1 cellular context compared by ENCODE assay signal in the genomic region with DNA sequence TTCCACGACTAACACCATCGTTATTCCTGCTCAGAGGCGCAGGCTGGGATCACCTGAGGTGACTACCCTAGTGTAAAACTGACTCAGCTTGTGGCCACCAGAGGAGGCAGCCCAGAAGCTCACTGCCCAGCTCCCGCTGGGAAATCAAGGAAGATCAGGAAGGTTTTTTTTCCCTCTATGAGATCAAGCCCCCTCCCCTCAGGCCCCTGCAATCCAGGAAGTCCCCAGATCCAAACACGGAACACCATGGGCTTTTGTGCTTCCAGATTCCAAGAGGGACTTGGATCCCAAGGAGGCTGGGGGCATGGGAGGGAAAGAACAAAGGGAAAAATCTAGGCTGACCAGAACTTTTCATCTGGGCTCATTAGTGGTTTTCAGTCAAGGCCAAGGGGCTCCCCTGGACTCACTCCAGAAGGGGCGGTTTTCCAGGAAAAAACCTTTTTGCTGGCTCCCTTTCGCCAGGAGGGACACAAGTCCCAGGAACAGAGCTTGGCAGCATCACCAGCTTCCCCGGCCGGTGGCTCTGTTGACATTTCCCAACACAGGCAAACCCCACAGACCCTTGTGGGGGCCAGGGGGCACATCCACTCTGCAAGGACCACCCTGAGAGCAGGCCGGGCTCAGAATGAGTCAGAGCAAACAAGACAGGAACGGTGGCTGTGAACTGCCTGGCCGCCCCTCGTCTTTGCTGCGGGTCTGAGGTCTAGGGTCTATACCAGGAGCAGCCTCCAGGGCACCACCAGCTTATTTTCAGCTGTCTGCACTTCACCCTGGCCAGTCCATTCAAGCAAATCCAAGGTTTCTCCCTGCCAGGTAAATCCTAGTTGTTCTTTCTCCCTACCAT.
TF ChIP-seq lines count a peak whose summit lies in the region.

No MANE protein-coding gene starts in this region.

TF ChIP-seq in HepG2, 621 proteins besides CTCF, POLR2A, EP300 and RAD21 (continued from another document and continues in another):
- TF ChIP-seq TP53 (CRISPR knock-in tag; conservative IDR thresholded peaks at IDR 0.05) (0 out of 2 replicates have a peak, but pooled peaks have one; percentile 53), RFXAP (CRISPR knock-in tag; IDR thresholded peaks at IDR 0.05; ENCODE audit: borderline replicate concordance) (peak; percentile 50; the same call in 1 of the 2 replicates), FOSL1 (CRISPR knock-in tag; IDR thresholded peaks at IDR 0.05; ENCODE audit: borderline replicate concordance) (peak; percentile 89), CEBPG (CRISPR knock-in tag; IDR thresholded peaks at IDR 0.05) (peak; percentile 84), ZUFSP (CRISPR knock-in tag; IDR thresholded peaks at IDR 0.05; ENCODE audit: borderline replicate concordance) (no peak), ATF3 (CRISPR knock-in tag; IDR thresholded peaks at IDR 0.05) (peak; percentile 68), KDM2A (CRISPR knock-in tag; IDR thresholded peaks at IDR 0.05; ENCODE audit: borderline replicate concordance, low read depth) (peak; percentile 54), ZFP1 (CRISPR knock-in tag; IDR thresholded peaks at IDR 0.05) (0 out of 2 replicates have a peak, but pooled peaks have one; percentile 42), NFATC3 (CRISPR knock-in tag; IDR thresholded peaks at IDR 0.05) (no peak), MIER3 (CRISPR knock-in tag; IDR thresholded peaks at IDR 0.05; ENCODE audit: borderline replicate concordance) (peak; percentile 62; the same call in 1 of the 2 replicates), MXI1 (IDR thresholded peaks at IDR 0.05; ENCODE audit: borderline replicate concordance, low read depth, low read length) (peak; percentile 42; the same call in 1 of the 3 replicates), HCFC1 (IDR thresholded peaks at IDR 0.05; ENCODE audit: low read depth, low read length) (no peak), NCOA2 (CRISPR knock-in tag; IDR thresholded peaks at IDR 0.05) (peak; percentile 82), BHLHE40 (IDR thresholded peaks at IDR 0.05; ENCODE audit: low read length) (peak; percentile 49; the same call in 1 of the 2 replicates), STAG1 (CRISPR knock-in tag; IDR thresholded peaks at IDR 0.05) (peak; percentile 37), ADNP (CRISPR knock-in tag; IDR thresholded peaks at IDR 0.05) (0 out of 2 replicates have a peak, but pooled peaks have one; percentile 29), SNAPC5 (CRISPR knock-in tag; IDR thresholded peaks at IDR 0.05; ENCODE audit: borderline replicate concordance) (no peak), ZMAT3 (CRISPR knock-in tag; conservative IDR thresholded peaks at IDR 0.05) (0 out of 2 replicates have a peak, but pooled peaks have one; percentile 28), ZNF878 (CRISPR knock-in tag; IDR thresholded peaks at IDR 0.05) (0 out of 2 replicates have a peak, but pooled peaks have one; percentile 49), ZSCAN25 (CRISPR knock-in tag; IDR thresholded peaks at IDR 0.05) (no peak; the same call in 1 of the 2 replicates), PAXIP1 (CRISPR knock-in tag; conservative IDR thresholded peaks at IDR 0.05) (peak; percentile 90), NR2F2 (IDR thresholded peaks at IDR 0.05; ENCODE audit: borderline replicate concordance, low read depth) (peak; percentile 67), ZBTB38 (CRISPR knock-in tag; IDR thresholded peaks at IDR 0.05) (peak; percentile 44; the same call in 1 of the 2 replicates), RERE (CRISPR knock-in tag; IDR thresholded peaks at IDR 0.05; ENCODE audit: low read depth) (peak; percentile 25; the same call in 1 of the 2 replicates), JDP2 (CRISPR knock-in tag; IDR thresholded peaks at IDR 0.05; ENCODE audit: borderline replicate concordance) (no peak; the same call in 1 of the 2 replicates), HNRNPK (IDR thresholded peaks at IDR 0.05; ENCODE audit: low read depth, low read length, poor library complexity, severe bottlenecking) (no peak), ZNF30 (CRISPR knock-in tag; IDR thresholded peaks at IDR 0.05) (no peak), SPEN (CRISPR knock-in tag; IDR thresholded peaks at IDR 0.05; ENCODE audit: low read depth) (peak; percentile 12; the same call in 1 of the 2 replicates), MYC (CRISPR knock-in tag; IDR thresholded peaks at IDR 0.05; ENCODE audit: borderline replicate concordance) (peak; percentile 73; the same call in 1 of the 2 replicates), ZC3H13 (CRISPR knock-in tag; IDR thresholded peaks at IDR 0.05) (peak; percentile 65; the same call in 1 of the 2 replicates), NR2F1 (CRISPR knock-in tag; IDR thresholded peaks at IDR 0.05) (peak; percentile 70 to 71), KAT8 (CRISPR knock-in tag; IDR thresholded peaks at IDR 0.05) (peak; percentile 51; the same call in 1 of the 2 replicates), ZBTB10 (CRISPR knock-in tag; IDR thresholded peaks at IDR 0.05; ENCODE audit: borderline replicate concordance) (peak; percentile 94; the same call in 1 of the 2 replicates), SMARCE1 (IDR thresholded peaks at IDR 0.05; ENCODE audit: borderline replicate concordance) (no peak)
- TF ChIP-seq, protein P1, sequence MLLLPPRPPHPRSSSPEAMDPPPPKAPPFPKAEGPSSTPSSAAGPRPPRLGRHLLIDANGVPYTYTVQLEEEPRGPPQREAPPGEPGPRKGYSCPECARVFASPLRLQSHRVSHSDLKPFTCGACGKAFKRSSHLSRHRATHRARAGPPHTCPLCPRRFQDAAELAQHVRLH (CRISPR knock-in tag; IDR thresholded peaks at IDR 0.05; ENCODE audit: borderline replicate concordance, low read depth), result no peak; the same call in 1 of the 2 replicates
- TF ChIP-seq, protein P2, sequence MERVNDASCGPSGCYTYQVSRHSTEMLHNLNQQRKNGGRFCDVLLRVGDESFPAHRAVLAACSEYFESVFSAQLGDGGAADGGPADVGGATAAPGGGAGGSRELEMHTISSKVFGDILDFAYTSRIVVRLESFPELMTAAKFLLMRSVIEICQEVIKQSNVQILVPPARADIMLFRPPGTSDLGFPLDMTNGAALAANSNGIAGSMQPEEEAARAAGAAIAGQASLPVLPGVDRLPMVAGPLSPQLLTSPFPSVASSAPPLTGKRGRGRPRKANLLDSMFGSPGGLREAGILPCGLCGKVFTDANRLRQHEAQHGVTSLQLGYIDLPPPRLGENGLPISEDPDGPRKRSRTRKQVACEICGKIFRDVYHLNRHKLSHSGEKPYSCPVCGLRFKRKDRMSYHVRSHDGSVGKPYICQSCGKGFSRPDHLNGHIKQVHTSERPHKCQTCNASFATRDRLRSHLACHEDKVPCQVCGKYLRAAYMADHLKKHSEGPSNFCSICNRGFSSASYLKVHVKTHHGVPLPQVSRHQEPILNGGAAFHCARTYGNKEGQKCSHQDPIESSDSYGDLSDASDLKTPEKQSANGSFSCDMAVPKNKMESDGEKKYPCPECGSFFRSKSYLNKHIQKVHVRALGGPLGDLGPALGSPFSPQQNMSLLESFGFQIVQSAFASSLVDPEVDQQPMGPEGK (CRISPR knock-in tag; IDR thresholded peaks at IDR 0.05), result peak; percentile 99
- TF ChIP-seq, protein P3, sequence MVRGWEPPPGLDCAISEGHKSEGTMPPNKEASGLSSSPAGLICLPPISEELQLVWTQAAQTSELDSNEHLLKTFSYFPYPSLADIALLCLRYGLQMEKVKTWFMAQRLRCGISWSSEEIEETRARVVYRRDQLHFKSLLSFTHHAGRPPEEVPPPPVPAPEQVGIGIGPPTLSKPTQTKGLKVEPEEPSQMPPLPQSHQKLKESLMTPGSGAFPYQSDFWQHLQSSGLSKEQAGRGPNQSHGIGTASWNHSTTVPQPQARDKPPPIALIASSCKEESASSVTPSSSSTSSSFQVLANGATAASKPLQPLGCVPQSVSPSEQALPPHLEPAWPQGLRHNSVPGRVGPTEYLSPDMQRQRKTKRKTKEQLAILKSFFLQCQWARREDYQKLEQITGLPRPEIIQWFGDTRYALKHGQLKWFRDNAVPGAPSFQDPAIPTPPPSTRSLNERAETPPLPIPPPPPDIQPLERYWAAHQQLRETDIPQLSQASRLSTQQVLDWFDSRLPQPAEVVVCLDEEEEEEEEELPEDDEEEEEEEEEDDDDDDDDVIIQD (CRISPR knock-in tag; IDR thresholded peaks at IDR 0.05; ENCODE audit: low read depth), result peak; percentile 28; the same call in 1 of the 2 replicates
